ENCODE assay signal across 1 cellular context in the genomic region with DNA sequence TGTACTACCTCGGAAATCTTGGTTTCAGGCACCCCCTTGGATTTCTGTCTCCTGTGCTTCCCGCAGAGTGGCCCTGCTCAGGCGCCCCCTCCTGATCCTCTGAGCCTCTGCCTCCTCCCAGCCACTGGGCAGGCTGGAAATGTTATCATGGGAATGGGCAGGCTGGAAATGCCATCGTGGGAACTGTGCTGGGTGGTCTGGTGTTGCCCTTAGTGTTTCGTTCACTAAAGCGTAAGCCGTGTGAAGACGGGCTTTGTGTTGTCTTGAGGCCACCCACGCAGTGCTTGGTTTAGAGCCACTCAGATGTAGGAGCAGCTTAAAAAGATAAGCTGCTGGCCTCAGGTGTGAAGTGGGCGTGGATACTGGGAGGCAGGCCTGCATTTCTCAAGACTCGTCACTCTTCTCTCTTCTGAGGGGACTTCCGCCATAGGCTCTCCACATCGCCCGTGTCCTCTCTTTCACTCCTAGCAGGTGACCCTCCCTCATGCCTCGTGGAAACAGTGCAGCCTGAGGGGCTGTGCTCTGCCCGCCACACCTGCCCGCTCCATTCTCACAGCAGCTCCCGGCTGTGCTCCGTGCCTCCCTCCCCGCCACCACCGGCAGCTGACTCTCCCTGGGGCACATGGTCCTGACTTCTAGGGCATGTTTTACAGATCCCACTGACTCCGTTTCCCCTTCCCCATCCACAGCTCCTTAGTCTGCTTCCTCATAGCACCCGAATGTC.
TF ChIP-seq lines count a peak whose summit lies in the region.

No MANE protein-coding gene starts in this region.

TF ChIP-seq in HEK293, 187 proteins besides CTCF, POLR2A, EP300 and RAD21:
- TF ChIP-seq, protein P1, sequence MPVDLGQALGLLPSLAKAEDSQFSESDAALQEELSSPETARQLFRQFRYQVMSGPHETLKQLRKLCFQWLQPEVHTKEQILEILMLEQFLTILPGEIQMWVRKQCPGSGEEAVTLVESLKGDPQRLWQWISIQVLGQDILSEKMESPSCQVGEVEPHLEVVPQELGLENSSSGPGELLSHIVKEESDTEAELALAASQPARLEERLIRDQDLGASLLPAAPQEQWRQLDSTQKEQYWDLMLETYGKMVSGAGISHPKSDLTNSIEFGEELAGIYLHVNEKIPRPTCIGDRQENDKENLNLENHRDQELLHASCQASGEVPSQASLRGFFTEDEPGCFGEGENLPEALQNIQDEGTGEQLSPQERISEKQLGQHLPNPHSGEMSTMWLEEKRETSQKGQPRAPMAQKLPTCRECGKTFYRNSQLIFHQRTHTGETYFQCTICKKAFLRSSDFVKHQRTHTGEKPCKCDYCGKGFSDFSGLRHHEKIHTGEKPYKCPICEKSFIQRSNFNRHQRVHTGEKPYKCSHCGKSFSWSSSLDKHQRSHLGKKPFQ (tag by site-specific recombination; IDR thresholded peaks at IDR 0.05), result 0 out of 2 replicates have a peak, but pooled peaks have one; percentile 44
- TF ChIP-seq ZNF223 (tag by site-specific recombination; IDR thresholded peaks at IDR 0.05) (no peak), RBAK (tag by site-specific recombination; IDR thresholded peaks at IDR 0.05) (no peak), HOXD13 (CRISPR knock-in tag; IDR thresholded peaks at IDR 0.05; ENCODE audit: borderline replicate concordance) (no peak), ZFHX2 (tag by site-specific recombination; conservative IDR thresholded peaks at IDR 0.05) (peak; percentile 72), EGR2 (tag by site-specific recombination; IDR thresholded peaks at IDR 0.05; ENCODE audit: low read depth) (peak; percentile 64), ZNF354C (tag by site-specific recombination; IDR thresholded peaks at IDR 0.05; ENCODE audit: borderline replicate concordance, low read depth) (no peak), ZNF341 (tag by site-specific recombination; IDR thresholded peaks at IDR 0.05; ENCODE audit: low read depth) (peak; percentile 25; the same call in 1 of the 2 replicates), ZNF626 (tag by site-specific recombination; IDR thresholded peaks at IDR 0.05) (no peak), SALL2 (tag by site-specific recombination; IDR thresholded peaks at IDR 0.05; ENCODE audit: borderline replicate concordance) (no peak), ZNF785 (tag by site-specific recombination; IDR thresholded peaks at IDR 0.05) (no peak)
- TF ChIP-seq, protein P2, sequence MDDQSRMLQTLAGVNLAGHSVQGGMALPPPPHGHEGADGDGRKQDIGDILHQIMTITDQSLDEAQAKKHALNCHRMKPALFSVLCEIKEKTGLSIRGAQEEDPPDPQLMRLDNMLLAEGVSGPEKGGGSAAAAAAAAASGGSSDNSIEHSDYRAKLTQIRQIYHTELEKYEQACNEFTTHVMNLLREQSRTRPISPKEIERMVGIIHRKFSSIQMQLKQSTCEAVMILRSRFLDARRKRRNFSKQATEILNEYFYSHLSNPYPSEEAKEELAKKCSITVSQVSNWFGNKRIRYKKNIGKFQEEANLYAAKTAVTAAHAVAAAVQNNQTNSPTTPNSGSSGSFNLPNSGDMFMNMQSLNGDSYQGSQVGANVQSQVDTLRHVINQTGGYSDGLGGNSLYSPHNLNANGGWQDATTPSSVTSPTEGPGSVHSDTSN (CRISPR knock-in tag; IDR thresholded peaks at IDR 0.05), result no peak
